ENCODE assay signal across 9 cellular contexts in genomic region chr16:2471016-2471652, GRCh38. TPM values are rescaled to one million over a fixed set of nuclear protein-coding genes. Genes with fewer than 3 reads are reported as not detected.
A peak's percentile ranks its signal among the peaks of the same experiment; 100 is the strongest.
DNase-seq lines count a peak whose midpoint lies in the region; ATAC-seq, FAIRE-seq and TF ChIP-seq lines count a peak whose summit lies in the region.
"Had no signal": no experiment of that assay in that cellular context is flagged by ENCODE, and none has a peak within 500 bp of the region (broad histone marks: within the 10 kb centered on the region; RNA-seq: fewer than 3 reads in every experiment).

NTN3 (plus strand) TSS chr16:2471297; CDS start chr16:2471702, 405 bp downstream.

- no peak for TF ChIP-seq EP300 in stomach (IDR thresholded peaks at IDR 0.05)

- H3K9me3 ChIP-seq in NT2/D1 (ENCODE audit: insufficient read depth, low read length) (no peaks in the 10 kb centered on the region), stomach (no peaks in the 10 kb centered on the region)

- TF ChIP-seq CTCF in stomach (IDR thresholded peaks at IDR 0.05), result no peak

- H3K27me3 ChIP-seq in NT2/D1 (ENCODE audit: insufficient read depth, insufficient read length), result peaks cover 24% of the 10 kb centered on the region
- H3K27me3 ChIP-seq in stomach, result peaks cover 19 to 73% (median 62%) of the 10 kb centered on the region in 3 donors

- WGBS in stomach, 5 donors, result 0 to 2% (median 1%) methylated on average over 22 to 59 of the region's 59 CpGs; no CpG with 5 or more reads in 1 of the 5 donors

- H3K4me1 ChIP-seq in NT2/D1 (ENCODE audit: insufficient read depth, insufficient read length) (peaks cover 48% of the 10 kb centered on the region), stomach (peaks cover 49 to 70% (median 69%) of the 10 kb centered on the region in 4 donors)

- peak within 1 kb of the TSS; percentile 81 for H3K9ac ChIP-seq in NT2/D1 (ENCODE audit: insufficient read length, low read depth)

- H3K27ac ChIP-seq in stomach, result peak within 1 kb of the TSS in 1 of 5 donors; percentile 24
- H3K27ac ChIP-seq: epithelial cell of prostate had no signal

- DNase-seq in activated CD4-positive, alpha-beta T cell treated with anti-CD3 and anti-CD28 coated beads for 4 hours, result peak; percentile 20 to 29
- no peak for DNase-seq in activated CD4-positive, alpha-beta T cell treated with anti-CD3 and anti-CD28 coated beads, Interleukin-2, amount 50 U/mL, for 4 hours
- DNase-seq in NT2/D1 (ENCODE audit: low read depth, low spot score), result peak; percentile 36
- peak; percentile 68 to 74 for DNase-seq in frontal cortex (ENCODE audit: low spot score in 2 of 2)
- no peak for DNase-seq in stomach
- DNase-seq in GM12892 (ENCODE audit: insufficient read length), result no peak
- DNase-seq in activated effector memory CD4-positive, alpha-beta T cell treated with Interleukin-2 at 50 U/mL for 16 hours, result no peak

- no peak for FAIRE-seq in frontal cortex (lab: Jason Lieb, UNC)
- no peak for FAIRE-seq in GM12892 (lab: Jason Lieb, UNC)

- no peak for ATAC-seq in HG03159 (IDR thresholded peaks at IDR 0.05; ENCODE audit: unreplicated experiment)

- no peak for TF ChIP-seq POLR2A in stomach (IDR thresholded peaks at IDR 0.05)
- no peak for TF ChIP-seq POLR2A in GM12892 (IDR thresholded peaks at IDR 0.05; ENCODE audit: low read depth, low read length)

- H3K36me3 ChIP-seq in NT2/D1 (ENCODE audit: insufficient read depth, insufficient read length, low read length) (peaks cover under 1% of the 10 kb centered on the region), stomach (no peaks in the 10 kb centered on the region)

- intact Hi-C loops in stomach (cut with DNase I; ENCODE audit: low total_unique reads), result no loop called here

- H3K4me3 ChIP-seq in NT2/D1 (ENCODE audit: insufficient read length, low read depth) (peak within 1 kb of the TSS; percentile 37), stomach (peak within 1 kb of the TSS in 3 of 4 donors; percentile 28 to 42 (median 30))

RNA-seq across cellular contexts. Expression of gene NTN3, which starts in this region (rescaled TPM):
- 3.3 TPM for total RNA-seq in frontal cortex
- total RNA-seq in stomach, result 1 to 10 TPM in 1 of 5 donors, not detected in 4; 1.8 TPM
- polyA plus RNA-seq in stomach, result not detected
- polyA plus RNA-seq in GM12892 (2012; ENCODE audit: missing spikeins), result not detected

Comparison
In these comparisons a context has a peak if more than half of its experiments do, and no peak if none do; other contexts are left out.
1. DNase-seq: peak in activated CD4-positive, alpha-beta T cell treated with anti-CD3 and anti-CD28 coated beads for 4 hours (2 of 2), NT2/D1 (single experiment) and frontal cortex (2 of 2); none in activated CD4-positive, alpha-beta T cell treated with anti-CD3 and anti-CD28 coated beads, Interleukin-2, amount 50 U/mL, for 4 hours (0 of 2), stomach (single experiment), GM12892 (single experiment) and activated effector memory CD4-positive, alpha-beta T cell treated with Interleukin-2 at 50 U/mL for 16 hours (single experiment).